Comparison of ENCODE assay signal across 1 cellular context in the genomic region with DNA sequence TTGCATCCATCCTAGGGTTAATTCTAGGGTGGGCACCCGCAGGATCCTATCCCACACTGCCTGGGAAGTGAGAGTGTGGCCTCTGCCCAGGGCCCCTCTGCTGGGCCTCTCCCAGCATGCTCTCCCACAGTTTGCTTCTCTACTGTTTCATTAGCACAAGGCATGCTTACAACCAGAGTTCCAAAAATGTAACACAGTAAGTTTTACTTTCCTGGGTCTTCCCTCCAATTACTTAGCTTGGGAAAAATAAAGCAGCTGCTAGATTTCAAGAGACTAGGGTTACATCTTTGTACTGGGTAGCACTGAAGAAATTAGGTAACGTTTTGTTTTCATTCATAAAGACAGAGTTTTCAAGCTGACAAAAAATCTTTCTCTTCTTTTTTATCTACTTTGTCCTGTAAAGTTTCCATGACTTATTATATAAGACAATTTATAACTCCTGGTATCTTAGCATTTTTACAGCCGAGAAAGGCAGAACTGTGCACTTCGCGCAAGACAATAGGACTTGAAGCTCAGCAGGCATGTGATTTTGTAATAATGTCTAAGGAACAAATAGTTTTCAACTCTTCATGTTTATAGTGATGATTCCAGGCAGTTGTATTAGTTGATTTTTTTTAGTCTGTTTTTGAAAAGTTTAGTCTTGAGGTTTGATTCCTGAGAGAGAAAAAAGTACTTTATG.
TF ChIP-seq lines count a peak whose summit lies in the region.

No MANE protein-coding gene starts in this region.

TF ChIP-seq in IMR-90, 13 proteins besides CTCF, POLR2A, EP300 and RAD21:
- TF ChIP-seq RFX5 (IDR thresholded peaks at IDR 0.05; ENCODE audit: low read depth, low read length) (no peak), CEBPB (IDR thresholded peaks at IDR 0.05; ENCODE audit: low read depth, low read length) (no peak), CHD1 (IDR thresholded peaks at IDR 0.05; ENCODE audit: low read depth, low read length) (no peak), SMC3 (IDR thresholded peaks at IDR 0.05; ENCODE audit: low read depth, low read length) (no peak), FOS (IDR thresholded peaks at IDR 0.05; ENCODE audit: low read depth, low read length) (no peak), NFE2L2 (IDR thresholded peaks at IDR 0.05; ENCODE audit: low read depth, low read length) (no peak), MAFK (IDR thresholded peaks at IDR 0.05; ENCODE audit: low read depth, low read length) (no peak), RCOR1 (IDR thresholded peaks at IDR 0.05; ENCODE audit: insufficient replicate concordance, low read length) (no peak), BHLHE40 (IDR thresholded peaks at IDR 0.05; ENCODE audit: low read depth, low read length) (no peak), MXI1 (IDR thresholded peaks at IDR 0.05; ENCODE audit: borderline replicate concordance, low read depth, low read length) (no peak), MAZ (IDR thresholded peaks at IDR 0.05; ENCODE audit: borderline replicate concordance, low read depth, low read length) (no peak)
- TF ChIP-seq, protein P1, sequence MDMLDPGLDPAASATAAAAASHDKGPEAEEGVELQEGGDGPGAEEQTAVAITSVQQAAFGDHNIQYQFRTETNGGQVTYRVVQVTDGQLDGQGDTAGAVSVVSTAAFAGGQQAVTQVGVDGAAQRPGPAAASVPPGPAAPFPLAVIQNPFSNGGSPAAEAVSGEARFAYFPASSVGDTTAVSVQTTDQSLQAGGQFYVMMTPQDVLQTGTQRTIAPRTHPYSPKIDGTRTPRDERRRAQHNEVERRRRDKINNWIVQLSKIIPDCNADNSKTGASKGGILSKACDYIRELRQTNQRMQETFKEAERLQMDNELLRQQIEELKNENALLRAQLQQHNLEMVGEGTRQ (IDR thresholded peaks at IDR 0.05; ENCODE audit: low read depth, low read length), result no peak
- TF ChIP-seq, protein P2, sequence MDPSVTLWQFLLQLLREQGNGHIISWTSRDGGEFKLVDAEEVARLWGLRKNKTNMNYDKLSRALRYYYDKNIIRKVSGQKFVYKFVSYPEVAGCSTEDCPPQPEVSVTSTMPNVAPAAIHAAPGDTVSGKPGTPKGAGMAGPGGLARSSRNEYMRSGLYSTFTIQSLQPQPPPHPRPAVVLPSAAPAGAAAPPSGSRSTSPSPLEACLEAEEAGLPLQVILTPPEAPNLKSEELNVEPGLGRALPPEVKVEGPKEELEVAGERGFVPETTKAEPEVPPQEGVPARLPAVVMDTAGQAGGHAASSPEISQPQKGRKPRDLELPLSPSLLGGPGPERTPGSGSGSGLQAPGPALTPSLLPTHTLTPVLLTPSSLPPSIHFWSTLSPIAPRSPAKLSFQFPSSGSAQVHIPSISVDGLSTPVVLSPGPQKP (IDR thresholded peaks at IDR 0.05; ENCODE audit: borderline replicate concordance, low read depth, low read length), result no peak
TF ChIP-seq in IMR-90: peak in this region for 0.
